In the genomic region with DNA sequence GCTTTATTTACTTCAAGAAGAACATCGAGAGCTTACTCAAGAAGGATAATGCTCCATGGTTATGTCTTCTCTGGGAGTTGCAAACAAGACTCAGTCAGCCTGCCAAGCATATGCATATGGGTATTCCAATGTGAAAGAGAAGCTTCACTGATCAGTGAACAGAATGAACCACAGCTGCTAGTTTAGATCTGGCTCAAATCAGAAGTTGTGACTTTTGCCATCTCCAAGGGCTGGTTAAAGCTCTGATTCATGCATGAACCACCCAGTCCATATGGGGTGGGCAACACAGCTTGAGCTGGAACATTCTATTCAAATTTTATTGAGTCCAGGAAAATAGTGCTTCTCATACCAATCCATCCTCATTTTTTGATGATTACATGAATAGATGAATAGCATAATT, we compare ENCODE assay signal across 23 cellular contexts. TPM values are rescaled to one million over a fixed set of nuclear protein-coding genes. Genes with fewer than 3 reads are reported as not detected.
DNase-seq lines count a peak whose midpoint lies in the region; ATAC-seq and TF ChIP-seq lines count a peak whose summit lies in the region.
"Had no signal": no experiment of that assay in that cellular context is flagged by ENCODE, and none has a peak within 500 bp of the region (broad histone marks: within the 10 kb centered on the region; RNA-seq: fewer than 3 reads in every experiment).

No MANE protein-coding gene starts in this region.

- intact Hi-C loops in Caco-2 (cut with micrococcal nuclease; ENCODE audit: unreplicated experiment): no loop called here
- intact Hi-C loops in right lobe of liver (cut with DNase I): no loop called here

- H3K9me3 ChIP-seq in Caco-2: 0 out of 2 replicates have a peak, but pooled peaks cover 5% of the 10 kb centered on the region
- peaks cover 0 to 5% (median 0%) of the 10 kb centered on the region in 4 donors for H3K9me3 ChIP-seq in right lobe of liver

- BruUV-seq in Caco-2 (replicated peaks; lab: Mats Ljungman, UMichigan): no TSS peak

- H3K4me1 Mint-ChIP-seq in Caco-2 (ENCODE audit: low read depth, unreplicated experiment): peaks cover 7% of the 10 kb centered on the region
- H3K4me1 Mint-ChIP-seq: CD8-positive, alpha-beta memory T cell had no signal

- H3K27ac ChIP-seq in right lobe of liver: no peak overlapping the region
- H3K27ac ChIP-seq: 22Rv1; BLaER1 treated with 17β-estradiol and CSF1 and Interleukin-3, amounts not matched to agents 10 nM and 100 nM; Peyer's patch; SJSA1 had no signal

- H3K4me3 ChIP-seq in foreskin fibroblast (ENCODE audit: low read depth in 1 of 2, low read length in 2 of 2) (no peak overlapping the region), Caco-2 (ENCODE audit: low read depth, low read length) (no peak overlapping the region), right lobe of liver (no peak overlapping the region)
- H3K4me3 ChIP-seq: BLaER1 treated with 17β-estradiol and CSF1 and Interleukin-3, amounts not matched to agents 10 nM and 100 nM; GM23338; Peyer's patch; SJSA1 had no signal

- H3K27ac Mint-ChIP-seq in Caco-2 (ENCODE audit: unreplicated experiment): no peak overlapping the region
- H3K27ac Mint-ChIP-seq: CD8-positive, alpha-beta memory T cell; GM23338 had no signal

- peak; percentile 15 for DNase-seq in NCI-H2171 treated with DMSO at 0.1 percent for 48 hours (lab: John Stamatoyannopoulos, UW)
- DNase-seq in NCI-H2171 (lab: John Stamatoyannopoulos, UW): no peak
- DNase-seq in HS-5 (ENCODE audit: low read depth): peak; percentile 40
- peak; percentile 35 to 65 for DNase-seq in foreskin fibroblast
- DNase-seq in Caco-2: no peak
- DNase-seq in NCI-H524 treated with DMSO at 0.1 percent for 48 hours (lab: John Stamatoyannopoulos, UW): no peak
- no peak for DNase-seq in right lobe of liver
- DNase-seq: CD8-positive, alpha-beta memory T cell; DMS79; KBM-7; NCI-H1417; NCI-H187; NCI-H2107; NCI-H345; NCI-H748 treated with DMSO at 0.1 percent for 48 hours; NK-92 treated with Interleukin-12 subunit alpha and Interleukin-12 subunit beta, amount 100 ng/mL, for 24 hours; Peyer's patch had no signal

- POLR2A ChIA-PET in Caco-2 (lab: Charles Lee): no interaction called here

- H3K9me3 Mint-ChIP-seq in Caco-2 (ENCODE audit: unreplicated experiment): peaks cover 24% of the 10 kb centered on the region

- CTCF ChIA-PET in Caco-2 (lab: Charles Lee): no interaction called here

- 80% methylated on average over 1 of the region's 1 CpG for WGBS in right lobe of liver (ENCODE audit: insufficient coverage, low coverage, low lambda C conversion rate, missing lambda C conversion rate)

- H3K4me3 Mint-ChIP-seq in Caco-2 (ENCODE audit: unreplicated experiment): no peak overlapping the region
- H3K4me3 Mint-ChIP-seq: CD8-positive, alpha-beta memory T cell; GM23338 had no signal

- H3K4me1 ChIP-seq in Caco-2: no peaks in the 10 kb centered on the region
- no peaks in the 10 kb centered on the region for H3K4me1 ChIP-seq in right lobe of liver
- H3K4me1 ChIP-seq: Peyer's patch, SJSA1 had no signal

- TF ChIP-seq POLR2A in right lobe of liver (IDR thresholded peaks at IDR 0.05): no peak

- H3K27me3 ChIP-seq in Caco-2 (replicated peaks; ENCODE audit: control insufficient read depth, insufficient read depth, low read length): no peaks in the 10 kb centered on the region
- no peaks in the 10 kb centered on the region for H3K27me3 ChIP-seq in right lobe of liver
- H3K27me3 ChIP-seq: BLaER1 treated with 17β-estradiol and CSF1 and Interleukin-3, amounts not matched to agents 10 nM and 100 nM; Peyer's patch; SJSA1 had no signal

- H3K36me3 ChIP-seq in Caco-2 (ENCODE audit: control insufficient read depth, insufficient read depth, low read length) (no peaks in the 10 kb centered on the region), right lobe of liver (no peaks in the 10 kb centered on the region)
- H3K36me3 ChIP-seq: Peyer's patch, SJSA1 had no signal

- ATAC-seq in GM19395 (IDR thresholded peaks at IDR 0.05; ENCODE audit: unreplicated experiment) (no peak), right lobe of liver (no peak)
- ATAC-seq: GM23338, HepG2 had no signal

- no peaks in the 10 kb centered on the region for H3K27me3 Mint-ChIP-seq in Caco-2 (ENCODE audit: insufficient read depth, unreplicated experiment)
- H3K27me3 Mint-ChIP-seq: CD8-positive, alpha-beta memory T cell had no signal

- TF ChIP-seq CTCF in foreskin fibroblast (IDR thresholded peaks at IDR 0.05; ENCODE audit: low read depth, low read length) (no peak), Caco-2 (IDR thresholded peaks at IDR 0.05; ENCODE audit: insufficient read depth in 1 of 2, low read depth in 1 of 2, low read length in 1 of 2, severe bottlenecking in 1 of 2, unreplicated experiment in 1 of 2) (no peak), right lobe of liver (IDR thresholded peaks at IDR 0.05) (no peak)

- no peaks in the 10 kb centered on the region for H3K36me3 Mint-ChIP-seq in Caco-2 (ENCODE audit: insufficient read depth, unreplicated experiment)

RNA-seq across cellular contexts. Expression of gene ATPSCKMT, which starts 50.0 kb away (rescaled TPM):
- 26.3 and 27.8 TPM in 2 replicates for total RNA-seq in Caco-2 (2022)
- 10 to 100 TPM in 5 of 6 experiments, 1 to 10 TPM in 1; 7.5 to 16.0 (median 14.1) TPM for total RNA-seq in right lobe of liver

RNA-seq across cellular contexts. Expression of gene CCT5, which starts 50.4 kb away (rescaled TPM):
- total RNA-seq in Caco-2 (2022): 462 and 480 TPM in 2 replicates
- 100 to 1,000 TPM in 2 of 6 experiments, 10 to 100 TPM in 4; 39.7 to 124 (median 74.8) TPM for total RNA-seq in right lobe of liver

Comparison
In these comparisons a context has a peak if more than half of its experiments do, and no peak if none do; other contexts are left out.
1. DNase-seq: peak in NCI-H2171 treated with DMSO at 0.1 percent for 48 hours (single experiment), HS-5 (single experiment) and foreskin fibroblast (2 of 2); none in NCI-H2171 (single experiment), Caco-2 (0 of 2), NCI-H524 treated with DMSO at 0.1 percent for 48 hours (single experiment) and right lobe of liver (0 of 3).